ENCODE assay signal across 19 cellular contexts in the genomic region with DNA sequence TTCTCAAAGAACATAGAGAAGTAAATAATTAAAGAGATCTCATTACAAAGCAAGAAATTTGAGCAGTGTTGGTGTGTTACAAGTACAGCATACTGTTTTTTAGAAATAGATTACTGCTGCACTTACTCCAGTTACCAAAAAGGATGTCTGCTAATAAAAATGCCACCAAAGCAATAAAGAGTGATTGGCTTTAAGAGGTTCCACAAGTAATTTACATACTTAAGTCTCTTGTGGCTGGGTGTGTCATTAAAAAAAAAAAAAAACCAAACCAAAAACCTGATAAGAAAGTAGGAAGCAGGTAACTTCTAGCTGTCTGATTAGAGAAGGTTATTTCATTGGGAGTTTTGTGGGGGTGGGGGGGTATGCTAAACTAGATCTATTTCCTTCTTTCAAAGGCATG. TPM values are rescaled to one million over a fixed set of nuclear protein-coding genes. Genes with fewer than 3 reads are reported as not detected.
DNase-seq lines count a peak whose midpoint lies in the region; ATAC-seq and TF ChIP-seq lines count a peak whose summit lies in the region.
"Had no signal": no experiment of that assay in that cellular context is flagged by ENCODE, and none has a peak within 500 bp of the region (broad histone marks: within the 10 kb centered on the region; RNA-seq: fewer than 3 reads in every experiment).

No MANE protein-coding gene starts in this region.

- H3K27me3 Mint-ChIP-seq in IgD-negative memory B cell (no peaks in the 10 kb centered on the region), natural killer cell (ENCODE audit: low read depth in 2 of 2) (no peaks in the 10 kb centered on the region)
- no peaks in the 10 kb centered on the region for H3K27me3 Mint-ChIP-seq in activated T-helper 17 cell treated with anti-CD3 and anti-CD28 coated beads, Interleukin-2, amount 50 U/mL, for 72 hours
- H3K27me3 Mint-ChIP-seq: brain had no signal

- H3K9me3 Mint-ChIP-seq in IgD-negative memory B cell (peaks cover 0 to 2% (median 0%) of the 10 kb centered on the region in 3 donors), natural killer cell (no peaks in the 10 kb centered on the region)
- H3K9me3 Mint-ChIP-seq in activated T-helper 17 cell treated with anti-CD3 and anti-CD28 coated beads, Interleukin-2, amount 50 U/mL, for 72 hours: no peaks in the 10 kb centered on the region
- H3K9me3 Mint-ChIP-seq: brain had no signal

- H3K27ac Mint-ChIP-seq in IgD-negative memory B cell (peak overlapping the region; percentile 63 to 87 (median 71)), natural killer cell (peak overlapping the region; percentile 45 to 59)
- H3K27ac Mint-ChIP-seq in activated T-helper 17 cell treated with anti-CD3 and anti-CD28 coated beads, Interleukin-2, amount 50 U/mL, for 72 hours: peak overlapping the region; percentile 32
- H3K27ac Mint-ChIP-seq: activated CD8-positive, alpha-beta T cell treated with anti-CD3 and anti-CD28 coated beads, Interleukin-2, amount 10 ng/mL, durations not matched to agents 7 days and 5 days; brain had no signal

- no peak for ATAC-seq in activated T-helper 17 cell treated with anti-CD3 and anti-CD28 coated beads, Interleukin-2, amount 50 U/mL, for 72 hours (replicated peaks)
- ATAC-seq in natural killer cell: no peak
- no peak for ATAC-seq in GM19455 (IDR thresholded peaks at IDR 0.05; ENCODE audit: unreplicated experiment)
- ATAC-seq: activated CD8-positive, alpha-beta T cell treated with anti-CD3 and anti-CD28 coated beads, Interleukin-2, amount 10 ng/mL, durations not matched to agents 7 days and 5 days; left cardiac atrium had no signal

- H3K36me3 Mint-ChIP-seq in IgD-negative memory B cell: peaks cover 23% of the 10 kb centered on the region
- peaks cover 93% of the 10 kb centered on the region for H3K36me3 Mint-ChIP-seq in activated T-helper 17 cell treated with anti-CD3 and anti-CD28 coated beads, Interleukin-2, amount 50 U/mL, for 72 hours (ENCODE audit: low read depth)
- H3K36me3 Mint-ChIP-seq in natural killer cell: peaks cover 23% of the 10 kb centered on the region

- peaks cover 37 to 46% (median 41%) of the 10 kb centered on the region in 3 donors for H3K4me1 Mint-ChIP-seq in IgD-negative memory B cell
- peaks cover 38% of the 10 kb centered on the region for H3K4me1 Mint-ChIP-seq in activated T-helper 17 cell treated with anti-CD3 and anti-CD28 coated beads, Interleukin-2, amount 50 U/mL, for 72 hours
- H3K4me1 Mint-ChIP-seq in natural killer cell: peaks cover 31 to 49% of the 10 kb centered on the region in 2 donors

- intact Hi-C loops in natural killer cell (cut with micrococcal nuclease): no loop called here

- H3K4me3 Mint-ChIP-seq in IgD-negative memory B cell: peak overlapping the region in 3 of 4 donors; percentile 58 to 74 (median 68)
- H3K4me3 Mint-ChIP-seq in activated T-helper 17 cell treated with anti-CD3 and anti-CD28 coated beads, Interleukin-2, amount 50 U/mL, for 72 hours: no peak overlapping the region
- H3K4me3 Mint-ChIP-seq in natural killer cell: no peak overlapping the region
- H3K4me3 Mint-ChIP-seq: activated CD8-positive, alpha-beta T cell treated with anti-CD3 and anti-CD28 coated beads, Interleukin-2, amount 10 ng/mL, durations not matched to agents 7 days and 5 days; brain had no signal

- TF ChIP-seq CTCF in natural killer cell (IDR thresholded peaks at IDR 0.05): no peak

- DNase-seq in NCI-H2107 treated with DMSO at 0.1 percent for 48 hours (lab: John Stamatoyannopoulos, UW; ENCODE audit: unreplicated experiment) (peak; percentile 14), NCI-H2107 (lab: John Stamatoyannopoulos, UW) (no peak), natural killer cell (no peak), NCI-H446 (lab: John Stamatoyannopoulos, UW) (no peak), NOMO-1 (lab: John Stamatoyannopoulos, UW; ENCODE audit: unreplicated experiment in 2 of 2) (no peak)
- DNase-seq: activated CD8-positive, alpha-beta T cell treated with anti-CD3 and anti-CD28 coated beads, Interleukin-2, amount 10 ng/mL, durations not matched to agents 7 days and 5 days; BE2C; EL; HCEC 1CT; left cardiac atrium; NCI-H1436; NCI-H774; PC-9; retina; SHP77 treated with DMSO at 0.1 percent for 48 hours had no signal

RNA-seq across cellular contexts. Expression of gene RAB11A, which starts 15.2 kb away (rescaled TPM):
- polyA plus RNA-seq in IgD-negative memory B cell: 248 TPM
- 100 to 1,000 TPM; 108 to 143 TPM for total RNA-seq in activated T-helper 17 cell treated with anti-CD3 and anti-CD28 coated beads, Interleukin-2, amount 50 U/mL, for 72 hours
- 10 to 100 TPM; 84.7 to 97.1 (median 87.5) TPM for total RNA-seq in natural killer cell

Comparison
In these comparisons a context has a peak if more than half of its experiments do, and no peak if none do; other contexts are left out.
1. H3K4me3 Mint-ChIP-seq: peak in IgD-negative memory B cell (3 of 4); none in activated T-helper 17 cell treated with anti-CD3 and anti-CD28 coated beads, Interleukin-2, amount 50 U/mL, for 72 hours (single experiment) and natural killer cell (single experiment).
2. Peak in every context shown above with its lines, with median percentiles within 50 percentile points of each other: H3K27ac Mint-ChIP-seq.